In the genomic region with DNA sequence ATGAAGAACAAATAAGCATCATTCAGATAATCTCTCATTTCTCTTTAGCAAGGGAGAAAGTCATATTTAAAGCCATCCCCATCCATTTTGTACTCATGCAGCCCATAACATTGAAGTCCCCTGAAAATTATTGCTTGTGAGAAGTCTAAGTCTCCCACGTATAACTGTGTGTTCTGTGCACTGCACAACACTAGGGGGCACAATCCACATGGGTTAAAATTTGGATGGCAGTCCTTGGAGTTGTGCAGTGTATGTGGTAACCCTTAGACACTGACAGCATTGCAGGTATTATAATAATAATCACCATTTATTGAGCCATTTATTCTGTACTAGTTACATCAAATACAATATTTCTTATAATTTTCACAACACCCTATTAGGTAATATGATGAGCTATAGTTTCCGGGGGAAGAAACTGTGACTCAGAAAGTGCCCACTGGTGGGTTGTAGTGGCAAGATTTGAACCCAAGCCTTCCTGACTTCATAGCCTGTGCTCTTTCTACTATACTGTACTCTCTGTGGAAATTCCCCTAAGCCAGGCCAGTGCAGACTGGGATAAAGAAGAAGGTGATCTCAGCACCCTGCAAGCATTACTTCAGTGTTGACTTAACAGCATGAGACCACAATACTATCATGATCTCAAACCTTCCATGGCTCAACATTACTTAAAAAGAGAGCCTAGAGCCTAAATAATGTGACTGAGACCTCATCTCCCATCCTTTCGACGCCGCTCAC, we compare ENCODE assay signal across 2 cellular contexts.
TF ChIP-seq lines count a peak whose summit lies in the region.

No MANE protein-coding gene starts in this region.

TF ChIP-seq in A549, 52 proteins besides CTCF, POLR2A, EP300 and RAD21:
- TF ChIP-seq E2F6 (IDR thresholded peaks at IDR 0.05; ENCODE audit: borderline replicate concordance, low read depth) (no peak), KDM1A (IDR thresholded peaks at IDR 0.05; ENCODE audit: low read depth) (no peak), JUN (IDR thresholded peaks at IDR 0.05) (no peak), CEBPB (IDR thresholded peaks at IDR 0.05) (no peak), RFX5 (IDR thresholded peaks at IDR 0.05) (no peak), MAZ (IDR thresholded peaks at IDR 0.05; ENCODE audit: borderline replicate concordance, low read depth, low read length) (no peak), RNF2 (IDR thresholded peaks at IDR 0.05; ENCODE audit: borderline replicate concordance, low read depth) (no peak), FOSB (CRISPR knock-in tag; IDR thresholded peaks at IDR 0.05) (no peak), FOSL2 (IDR thresholded peaks at IDR 0.05) (no peak), FOSL2 (CRISPR knock-in tag; IDR thresholded peaks at IDR 0.05) (no peak), HOXA7 (CRISPR knock-in tag; IDR thresholded peaks at IDR 0.05) (no peak)
- TF ChIP-seq, protein P1, sequence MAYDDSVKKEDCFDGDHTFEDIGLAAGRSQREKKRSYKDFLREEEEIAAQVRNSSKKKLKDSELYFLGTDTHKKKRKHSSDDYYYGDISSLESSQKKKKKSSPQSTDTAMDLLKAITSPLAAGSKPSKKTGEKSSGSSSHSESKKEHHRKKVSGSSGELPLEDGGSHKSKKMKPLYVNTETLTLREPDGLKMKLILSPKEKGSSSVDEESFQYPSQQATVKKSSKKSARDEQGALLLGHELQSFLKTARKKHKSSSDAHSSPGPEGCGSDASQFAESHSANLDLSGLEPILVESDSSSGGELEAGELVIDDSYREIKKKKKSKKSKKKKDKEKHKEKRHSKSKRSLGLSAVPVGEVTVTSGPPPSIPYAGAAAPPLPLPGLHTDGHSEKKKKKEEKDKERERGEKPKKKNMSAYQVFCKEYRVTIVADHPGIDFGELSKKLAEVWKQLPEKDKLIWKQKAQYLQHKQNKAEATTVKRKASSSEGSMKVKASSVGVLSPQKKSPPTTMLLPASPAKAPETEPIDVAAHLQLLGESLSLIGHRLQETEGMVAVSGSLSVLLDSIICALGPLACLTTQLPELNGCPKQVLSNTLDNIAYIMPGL (CRISPR knock-in tag; IDR thresholded peaks at IDR 0.05; ENCODE audit: borderline replicate concordance): no peak

TF ChIP-seq in H1, 55 proteins besides CTCF, POLR2A, EP300 and RAD21 (continued from another document):
- TF ChIP-seq E2F6 (IDR thresholded peaks at IDR 0.05) (no peak), ZNF274 (IDR thresholded peaks at IDR 0.05; ENCODE audit: borderline replicate concordance, extremely low read depth, low read length) (no peak), RFX5 (IDR thresholded peaks at IDR 0.05; ENCODE audit: borderline replicate concordance, low read depth, low read length) (no peak), NRF1 (IDR thresholded peaks at IDR 0.05; ENCODE audit: low read depth, low read length) (no peak), KDM5A (IDR thresholded peaks at IDR 0.05; ENCODE audit: low read length) (no peak), RNF2 (IDR thresholded peaks at IDR 0.05; ENCODE audit: borderline replicate concordance, low read depth, low read length, missing control alignments, poor library complexity, severe bottlenecking) (no peak), SIN3A (conservative IDR thresholded peaks at IDR 0.05 in 1 of 2, IDR thresholded peaks at IDR 0.05 in 1 of 2; ENCODE audit: low read depth in 1 of 2, low read length in 2 of 2) (no peak), SP4 (IDR thresholded peaks at IDR 0.05; ENCODE audit: low read length) (no peak), CBX5 (IDR thresholded peaks at IDR 0.05; ENCODE audit: low read depth, low read length) (no peak), GABPA (IDR thresholded peaks at IDR 0.05; ENCODE audit: borderline replicate concordance, insufficient read depth, low read length) (no peak), BRCA1 (IDR thresholded peaks at IDR 0.05; ENCODE audit: low read depth, low read length) (no peak), RXRA (IDR thresholded peaks at IDR 0.05; ENCODE audit: insufficient read depth, low read depth, low read length) (no peak), BACH1 (IDR thresholded peaks at IDR 0.05; ENCODE audit: low read length) (no peak), POU5F1 (IDR thresholded peaks at IDR 0.05; ENCODE audit: low read depth, low read length) (no peak)
- TF ChIP-seq, protein P2, sequence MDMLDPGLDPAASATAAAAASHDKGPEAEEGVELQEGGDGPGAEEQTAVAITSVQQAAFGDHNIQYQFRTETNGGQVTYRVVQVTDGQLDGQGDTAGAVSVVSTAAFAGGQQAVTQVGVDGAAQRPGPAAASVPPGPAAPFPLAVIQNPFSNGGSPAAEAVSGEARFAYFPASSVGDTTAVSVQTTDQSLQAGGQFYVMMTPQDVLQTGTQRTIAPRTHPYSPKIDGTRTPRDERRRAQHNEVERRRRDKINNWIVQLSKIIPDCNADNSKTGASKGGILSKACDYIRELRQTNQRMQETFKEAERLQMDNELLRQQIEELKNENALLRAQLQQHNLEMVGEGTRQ (IDR thresholded peaks at IDR 0.05; ENCODE audit: low read length): no peak
